8 cellular contexts compared by ENCODE assay signal in genomic region chr2:207625014-207625755, GRCh38. TPM values are rescaled to one million over a fixed set of nuclear protein-coding genes. Genes with fewer than 3 reads are reported as not detected.
DNase-seq lines count a peak whose midpoint lies in the region; ATAC-seq and TF ChIP-seq lines count a peak whose summit lies in the region.

METTL21A (minus strand) TSS chr2:207625394; CDS start chr2:207624375, 1,019 bp downstream.

- H3K4me2 ChIP-seq in SK-N-SH, result peak within 1 kb of the TSS; percentile 91
- H3K4me2 ChIP-seq in osteoblast (ENCODE audit: insufficient read depth, low read length), result peak within 1 kb of the TSS; percentile 98

- H3K27ac ChIP-seq in SK-N-SH (ENCODE audit: low read depth in 2 of 2, low read length in 1 of 2) (peak within 1 kb of the TSS; percentile 91 to 92), osteoblast (ENCODE audit: low read depth, low read length) (peak within 1 kb of the TSS; percentile 92), thoracic aorta (peak within 1 kb of the TSS; percentile 86 to 91)

- peak within 1 kb of the TSS; percentile 96 for H3K9ac ChIP-seq in SK-N-SH

- TF ChIP-seq CTCF in NB4 (IDR thresholded peaks at IDR 0.05; ENCODE audit: low read depth, low read length) (peak; percentile 44), SK-N-SH (IDR thresholded peaks at IDR 0.05) (peak; percentile 47), osteoblast (IDR thresholded peaks at IDR 0.05; ENCODE audit: extremely low read depth, low read depth, low read length) (peak; percentile 25), thoracic aorta (IDR thresholded peaks at IDR 0.05) (peak; percentile 38)

- CTCF ChIA-PET in SK-N-SH (lab: Yijun Ruan, JAX), result interaction anchor here (0.7 to 2.5 kb wide), 22 partner anchors 9 to 891 kb away, joined by 3 to 18 read pairs (median 5); partner anchors contain the start of gene CCNYL1

- WGBS in SK-N-SH (ENCODE audit: low lambda C conversion rate), result 3% methylated on average over 11 of the region's 79 CpGs

- TF ChIP-seq POLR2A in GM10847 (IDR thresholded peaks at IDR 0.05; ENCODE audit: extremely low read depth, insufficient read length), result peak; percentile 60
- peak; percentile 53 for TF ChIP-seq POLR2A in NB4 (IDR thresholded peaks at IDR 0.05; ENCODE audit: extremely low read depth, insufficient read length)

- ATAC-seq in HG02571 (IDR thresholded peaks at IDR 0.05; ENCODE audit: unreplicated experiment) (peak; percentile 59), thoracic aorta (ENCODE audit: insufficient number of reproducible peaks, low FRiP score, low read depth) (peak; percentile 66)

- no peaks in the 10 kb centered on the region for H3K9me2 ChIP-seq in SK-N-SH

- peak within 1 kb of the TSS; percentile 90 for H3K4me3 ChIP-seq in NB4 (ENCODE audit: low read depth, low read length)
- H3K4me3 ChIP-seq in SK-N-SH (ENCODE audit: low read depth in 2 of 2, low read length in 1 of 2), result peak within 1 kb of the TSS; percentile 73 to 98
- peak within 1 kb of the TSS; percentile 94 for H3K4me3 ChIP-seq in osteoblast (ENCODE audit: insufficient read depth, low read length)
- peak within 1 kb of the TSS; percentile 98 for H3K4me3 ChIP-seq in thoracic aorta

- H3F3A ChIP-seq in SK-N-SH (replicated peaks; ENCODE audit: insufficient read depth), result peaks cover 13% of the 10 kb centered on the region

- POLR2A ChIA-PET in SK-N-SH (lab: Yijun Ruan, JAX), result interaction anchor here (0.6 to 2.1 kb wide), 11 partner anchors 10 to 1776 kb away, joined by 3 to 7 read pairs (median 5); partner anchors contain the start of genes CCNYL1, CREB1 and PLEKHM3

- TF ChIP-seq EP300 in SK-N-SH (IDR thresholded peaks at IDR 0.05; ENCODE audit: borderline replicate concordance in 1 of 2, low read depth in 1 of 2, low read length in 1 of 2), result no peak

- H2AFZ ChIP-seq in SK-N-SH (ENCODE audit: low read depth) (peak within 1 kb of the TSS; percentile 98), osteoblast (ENCODE audit: low read length) (peak within 1 kb of the TSS; percentile 98)

- H3K4me1 ChIP-seq in SK-N-SH (ENCODE audit: control insufficient read depth in 1 of 2, insufficient read depth in 2 of 2, low read depth in 1 of 2, low read length in 1 of 2) (peaks cover 0 to 7% of the 10 kb centered on the region in 2 experiments; a peak in 1 of 4 replicates), osteoblast (ENCODE audit: insufficient read depth, low read length) (peaks cover 6% of the 10 kb centered on the region), thoracic aorta (ENCODE audit: control insufficient read depth in 1 of 2, low read depth in 2 of 2) (peaks cover 0 to 26% of the 10 kb centered on the region in 2 donors)

- H3K27me3 ChIP-seq in SK-N-SH (ENCODE audit: insufficient read depth) (no peaks in the 10 kb centered on the region), osteoblast (ENCODE audit: insufficient read depth, low read length) (no peaks in the 10 kb centered on the region), thoracic aorta (replicated peaks; ENCODE audit: insufficient read depth) (no peaks in the 10 kb centered on the region)

- H4K20me1 ChIP-seq in SK-N-SH (ENCODE audit: insufficient read depth) (no peaks in the 10 kb centered on the region), osteoblast (ENCODE audit: insufficient read depth, low read length) (no peaks in the 10 kb centered on the region)

- peaks cover 15% of the 10 kb centered on the region; the same call in 1 of the 2 replicates for H3K79me2 ChIP-seq in SK-N-SH (ENCODE audit: insufficient read depth)
- peaks cover 3% of the 10 kb centered on the region for H3K79me2 ChIP-seq in osteoblast (ENCODE audit: insufficient read depth, low read length)

- H3K9me3 ChIP-seq in SK-N-SH (no peaks in the 10 kb centered on the region), osteoblast (ENCODE audit: low read depth, low read length) (no peaks in the 10 kb centered on the region), thoracic aorta (no peaks in the 10 kb centered on the region)

- DNase-seq in NB4 (ENCODE audit: low read depth), result peak; percentile 99
- peak; percentile 93 for DNase-seq in SK-N-SH
- DNase-seq in activated naive CD4-positive, alpha-beta T cell treated with anti-CD3 and anti-CD28 coated beads, Interleukin-2, amount 50 U/mL, for 16 hours, result peak; percentile 96
- no peak for DNase-seq in glomerular endothelial cell (ENCODE audit: extremely low read depth, low read depth, low spot score)
- DNase-seq in osteoblast (ENCODE audit: insufficient read length, low spot score, missing footprints), result peak; percentile 96
- DNase-seq in thoracic aorta (ENCODE audit: low spot score), result peak; percentile 38

- no peak for TF ChIP-seq RAD21 in SK-N-SH (IDR thresholded peaks at IDR 0.05; ENCODE audit: low read length)

- H3K36me3 ChIP-seq in SK-N-SH (replicated peaks in 1 of 2; ENCODE audit: control insufficient read depth in 1 of 2, insufficient read depth in 2 of 2, low read length in 1 of 2) (peaks cover 7 to 11% of the 10 kb centered on the region in 2 experiments), osteoblast (ENCODE audit: insufficient read depth, low read length) (peaks cover 8% of the 10 kb centered on the region), thoracic aorta (peaks cover 3% of the 10 kb centered on the region)

TF ChIP-seq in SK-N-SH, 30 proteins besides CTCF, POLR2A, EP300 and RAD21 (continues in another document):
- TF ChIP-seq TEAD4 (IDR thresholded peaks at IDR 0.05; ENCODE audit: borderline replicate concordance, insufficient read depth) (no peak), NRF1 (IDR thresholded peaks at IDR 0.05; ENCODE audit: low read depth, low read length) (no peak), USF1 (IDR thresholded peaks at IDR 0.05; ENCODE audit: borderline replicate concordance, low read depth) (no peak), SIN3A (IDR thresholded peaks at IDR 0.05; ENCODE audit: borderline replicate concordance, low read depth, low read length) (peak; percentile 47; the same call in 1 of the 2 replicates), FOXM1 (IDR thresholded peaks at IDR 0.05; ENCODE audit: low read depth) (0 out of 2 replicates have a peak, but pooled peaks have one; percentile 47), SMC3 (IDR thresholded peaks at IDR 0.05; ENCODE audit: low read depth, low read length) (no peak), ZBTB33 (IDR thresholded peaks at IDR 0.05; ENCODE audit: borderline replicate concordance, low read depth) (no peak), REST (IDR thresholded peaks at IDR 0.05; ENCODE audit: low read depth, low read length) (no peak), CHD2 (IDR thresholded peaks at IDR 0.05; ENCODE audit: low read length, partially characterized antibody) (no peak), FOXJ3 (CRISPR knock-in tag; IDR thresholded peaks at IDR 0.05) (no peak)

RNA-seq across cellular contexts. Expression of gene METTL21A, which starts in this region (rescaled TPM):
- polyA plus RNA-seq in SK-N-SH (2012; rRNA removed), result 18.7 and 19.4 TPM in 2 replicates
- 19.9 and 23.3 TPM in 2 replicates for polyA plus RNA-seq in SK-N-SH (2012; cell fraction: cytosol; rRNA removed)
- 9.5 and 10.2 TPM in 2 replicates for polyA plus RNA-seq in SK-N-SH (2012; cell fraction: nucleus; rRNA removed)
- total RNA-seq in glomerular endothelial cell (17.7 and 22.5 TPM in 2 replicates), osteoblast (8.5 and 13.4 TPM in 2 replicates), thoracic aorta (10 to 100 TPM in 1 of 2 donors, 1 to 10 TPM in 1; 3.5 to 33.7 TPM)
